12 cellular contexts compared by ENCODE assay signal in genomic region chr19:27392027-27392632, GRCh38.
"Had no signal": no experiment of that assay in that cellular context is flagged by ENCODE, and none has a peak within 500 bp of the region (broad histone marks: within the 10 kb centered on the region; RNA-seq: fewer than 3 reads in every experiment).

No MANE protein-coding gene starts in this region.

- H3K27me3 Mint-ChIP-seq: activated CD4-positive, alpha-beta memory T cell treated with anti-CD3 and anti-CD28 coated beads for 36 hours; activated naive CD4-positive, alpha-beta T cell treated with anti-CD3 and anti-CD28 coated beads, Interleukin-2, amount 50 U/mL, for 24 hours; central memory CD8-positive, alpha-beta T cell had no signal

- H3K36me3 ChIP-seq: ovary, transverse colon had no signal

- H3K4me3 Mint-ChIP-seq: activated CD4-positive, alpha-beta memory T cell treated with anti-CD3 and anti-CD28 coated beads for 36 hours; activated naive CD4-positive, alpha-beta T cell treated with anti-CD3 and anti-CD28 coated beads, Interleukin-2, amount 50 U/mL, for 24 hours; activated T-helper 1 cell treated with anti-CD3 and anti-CD28 coated beads, Interleukin-12 subunit alpha, Interleukin-12 subunit beta, Interleukin-2, Interleukin-4 antibody, amounts not matched to agents 30 ng/mL and 10 ng/mL and 1 ng/mL, durations not matched to agents 14 hours and 24 hours and 36 hours; central memory CD8-positive, alpha-beta T cell had no signal

- H3K4me1 Mint-ChIP-seq: activated naive CD4-positive, alpha-beta T cell treated with anti-CD3 and anti-CD28 coated beads, Interleukin-2, amount 50 U/mL, for 24 hours; central memory CD8-positive, alpha-beta T cell had no signal

- DNase-seq: activated CD4-positive, alpha-beta memory T cell treated with anti-CD3 and anti-CD28 coated beads for 36 hours; activated CD4-positive, alpha-beta T cell treated with anti-CD3 and anti-CD28 coated beads for 1 hour; dermis blood vessel endothelial cell; mesenchymal stem cell; stimulated activated CD4-positive, alpha-beta T cell treated with anti-CD3 and anti-CD28 coated beads, Interleukin-4, amount 100 ng/mL, for 4 hours; T-helper 9 cell; transverse colon had no signal

- H3K4me1 ChIP-seq: transverse colon had no signal

- ATAC-seq: esophagus mucosa had no signal

- H3K27ac Mint-ChIP-seq: activated CD4-positive, alpha-beta memory T cell treated with anti-CD3 and anti-CD28 coated beads for 36 hours; activated naive CD4-positive, alpha-beta T cell treated with anti-CD3 and anti-CD28 coated beads, Interleukin-2, amount 50 U/mL, for 24 hours; activated T-helper 1 cell treated with anti-CD3 and anti-CD28 coated beads, Interleukin-12 subunit alpha, Interleukin-12 subunit beta, Interleukin-2, Interleukin-4 antibody, amounts not matched to agents 30 ng/mL and 10 ng/mL and 1 ng/mL, durations not matched to agents 14 hours and 24 hours and 36 hours had no signal

- H3K27me3 ChIP-seq: ovary, transverse colon had no signal

- H3K4me3 ChIP-seq: ovary, transverse colon had no signal

- H3K9me3 ChIP-seq: ovary had no signal

- H3K36me3 Mint-ChIP-seq: activated naive CD4-positive, alpha-beta T cell treated with anti-CD3 and anti-CD28 coated beads, Interleukin-2, amount 50 U/mL, for 24 hours had no signal

- H3K27ac ChIP-seq: ovary, transverse colon had no signal
